Comparison of ENCODE assay signal across 8 cellular contexts in the genomic region with DNA sequence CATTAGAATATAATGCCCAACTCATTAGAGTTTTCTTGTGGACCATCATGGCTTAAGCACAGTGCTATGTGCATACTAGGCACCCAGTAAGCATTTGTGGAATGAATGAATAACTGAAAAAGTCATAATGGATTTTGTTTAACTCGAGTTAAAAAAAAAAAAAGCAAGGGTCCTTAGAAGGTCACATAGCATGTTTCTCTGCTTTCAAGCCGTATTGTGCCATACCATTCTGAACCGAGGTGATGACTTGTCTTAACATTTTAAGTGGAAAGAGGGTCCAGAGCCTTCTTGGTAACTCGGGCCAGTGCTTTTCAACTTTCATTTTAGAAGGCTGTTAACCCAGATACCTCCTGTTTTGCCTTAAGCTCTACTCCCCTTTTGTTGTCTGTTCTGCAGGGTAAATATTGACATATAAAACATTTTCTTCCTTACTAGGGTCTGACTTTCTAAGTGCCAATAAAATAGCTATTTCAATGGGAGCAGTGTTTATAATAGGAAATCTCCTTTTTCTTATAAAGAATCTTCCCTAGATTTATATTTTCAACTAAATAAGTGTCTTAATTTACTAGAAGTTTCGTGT. TPM values are rescaled to one million over a fixed set of nuclear protein-coding genes. Genes with fewer than 3 reads are reported as not detected.
DNase-seq lines count a peak whose midpoint lies in the region; ATAC-seq, FAIRE-seq and TF ChIP-seq lines count a peak whose summit lies in the region.

No MANE protein-coding gene starts in this region.

- no peak overlapping the region for H2AK5ac ChIP-seq in H1 (ENCODE audit: low read depth, low read length)
- no peak overlapping the region for H2AK5ac ChIP-seq in neuronal stem cell (ENCODE audit: low read depth, low read length)

- H3K14ac ChIP-seq in H1 (ENCODE audit: insufficient read length) (no peak overlapping the region), neuronal stem cell (ENCODE audit: low read length) (no peak overlapping the region)

- no peak for TF ChIP-seq EP300 in H1 (IDR thresholded peaks at IDR 0.05; ENCODE audit: borderline replicate concordance in 1 of 2, low read depth in 2 of 2, low read length in 2 of 2)

- H3K79me1 ChIP-seq in H1 (ENCODE audit: low read depth, low read length) (no peaks in the 10 kb centered on the region; the same call in 1 of the 2 replicates), neuronal stem cell (ENCODE audit: low read depth, low read length) (peaks cover 6% of the 10 kb centered on the region)

- H3K36me3 ChIP-seq in DND-41 (ENCODE audit: insufficient read depth, low read length) (no peaks in the 10 kb centered on the region; the same call in none of the 2 replicates), OCI-LY7 (ENCODE audit: insufficient read depth, low read length) (peaks cover 35% of the 10 kb centered on the region), H1 (ENCODE audit: control insufficient read depth in 2 of 4, insufficient read depth in 4 of 4, low read length in 3 of 4) (no peaks in the 10 kb centered on the region), neuronal stem cell (replicated peaks in 1 of 2; ENCODE audit: control insufficient read depth in 2 of 2, insufficient read depth in 2 of 2, low read length in 2 of 2) (peaks cover 0 to 20% of the 10 kb centered on the region in 2 donors)

- H2BK12ac ChIP-seq in H1 (ENCODE audit: low read depth, low read length) (no peak overlapping the region), neuronal stem cell (ENCODE audit: low read length) (no peak overlapping the region)

- TF ChIP-seq CTCF in DND-41 (IDR thresholded peaks at IDR 0.05; ENCODE audit: borderline replicate concordance, extremely low read depth, low read length, poor library complexity, severe bottlenecking): no peak
- no peak for TF ChIP-seq CTCF in OCI-LY7 (conservative IDR thresholded peaks at IDR 0.05; ENCODE audit: low read length)
- TF ChIP-seq CTCF in H1 (IDR thresholded peaks at IDR 0.05; ENCODE audit: control extremely low read depth in 1 of 3, insufficient read depth in 1 of 3, low read depth in 1 of 3, low read length in 3 of 3): no peak
- no peak for TF ChIP-seq CTCF in GM13977 (IDR thresholded peaks at IDR 0.05; ENCODE audit: extremely low read depth, insufficient read depth, missing control alignments)

- H2BK20ac ChIP-seq in H1 (ENCODE audit: low read length): no peak overlapping the region

- no peak overlapping the region for H2BK5ac ChIP-seq in H1 (ENCODE audit: low read depth, low read length)
- no peak overlapping the region for H2BK5ac ChIP-seq in neuronal stem cell (ENCODE audit: low read length)

- no peak overlapping the region for H3K18ac ChIP-seq in H1 (ENCODE audit: extremely low read depth, low read length)
- no peak overlapping the region for H3K18ac ChIP-seq in neuronal stem cell (ENCODE audit: low read length)

- H3K27me3 ChIP-seq in DND-41 (ENCODE audit: insufficient read depth, low read length, poor library complexity) (no peaks in the 10 kb centered on the region), H1 (replicated peaks in 1 of 4; ENCODE audit: control insufficient read depth in 3 of 4, extremely low read depth in 1 of 4, insufficient read depth in 3 of 4, low read length in 3 of 4) (no peaks in the 10 kb centered on the region; a peak in 1 of 7 replicates), neuronal stem cell (ENCODE audit: control insufficient read depth in 3 of 3, insufficient read depth in 3 of 3, low read depth in 1 of 3, low read length in 3 of 3) (no peaks in the 10 kb centered on the region)

- H2AFZ ChIP-seq in DND-41 (ENCODE audit: low read depth, low read length) (peak overlapping the region; percentile 77), OCI-LY7 (ENCODE audit: low read length) (no peak overlapping the region), H1 (ENCODE audit: low read length) (no peak overlapping the region), neuronal stem cell (ENCODE audit: low read length) (no peak overlapping the region)

- H2BK15ac ChIP-seq in H1 (ENCODE audit: low read length) (no peak overlapping the region), neuronal stem cell (ENCODE audit: low read length) (no peak overlapping the region)

- peaks cover 5% of the 10 kb centered on the region for H3K23me2 ChIP-seq in H1 (ENCODE audit: low read depth, low read length)

- no peak overlapping the region for H3K56ac ChIP-seq in H1 (replicated peaks; ENCODE audit: insufficient read length, low read depth, low read length)

- no peak for TF ChIP-seq POLR2A in H1 (IDR thresholded peaks at IDR 0.05; ENCODE audit: control extremely low read depth in 1 of 2, low read depth in 2 of 2, low read length in 2 of 2)
- TF ChIP-seq POLR2A in H54 (IDR thresholded peaks at IDR 0.05; ENCODE audit: low read depth, low read length): no peak

- H4K8ac ChIP-seq in H1 (ENCODE audit: extremely low read depth, insufficient read depth, low read length) (no peak overlapping the region), neuronal stem cell (ENCODE audit: low read depth, low read length) (no peak overlapping the region)

- peaks cover 33% of the 10 kb centered on the region for H3K4me1 ChIP-seq in DND-41 (ENCODE audit: insufficient read depth, low read length)
- peaks cover 28% of the 10 kb centered on the region for H3K4me1 ChIP-seq in OCI-LY7 (ENCODE audit: insufficient read depth, low read length, poor library complexity, severe bottlenecking)
- H3K4me1 ChIP-seq in H1 (replicated peaks in 1 of 4; ENCODE audit: control insufficient read depth in 3 of 4, insufficient read depth in 4 of 4, low read length in 3 of 4): no peaks in the 10 kb centered on the region; a peak in 3 of 7 replicates
- peaks cover 3 to 14% of the 10 kb centered on the region in 2 donors for H3K4me1 ChIP-seq in neuronal stem cell (ENCODE audit: control insufficient read depth in 2 of 2, insufficient read depth in 1 of 2, low read depth in 1 of 2, low read length in 2 of 2)

- no peak for DNase-seq in DND-41
- peak; percentile 9 for DNase-seq in OCI-LY7 (ENCODE audit: low spot score)
- no peak for DNase-seq in H1 (ENCODE audit: low read depth in 1 of 2, low spot score in 2 of 2)
- no peak for DNase-seq in neuronal stem cell (ENCODE audit: low spot score)
- no peak for DNase-seq in GM13977 (ENCODE audit: low spot score)
- no peak for DNase-seq in H54 (ENCODE audit: insufficient read length, low spot score)

- H3K4me2 ChIP-seq in DND-41 (ENCODE audit: insufficient read depth, low read length) (peak overlapping the region; percentile 84), OCI-LY7 (ENCODE audit: low read length) (peak overlapping the region; percentile 85), H1 (ENCODE audit: insufficient read depth in 1 of 2, low read depth in 2 of 2, low read length in 2 of 2) (peak overlapping the region; percentile 80 to 98), neuronal stem cell (ENCODE audit: insufficient read depth, low read length, poor library complexity, severe bottlenecking) (peak overlapping the region; percentile 65)

- H3K4ac ChIP-seq in H1 (replicated peaks; ENCODE audit: insufficient read length, low read depth, low read length) (no peak overlapping the region), neuronal stem cell (ENCODE audit: low read length) (no peak overlapping the region)

- ATAC-seq in DND-41 (ENCODE audit: insufficient read depth, low read depth): no peak
- ATAC-seq in GM19328 (IDR thresholded peaks at IDR 0.05; ENCODE audit: unreplicated experiment): no peak
- no peak for ATAC-seq in HG02981 (IDR thresholded peaks at IDR 0.05; ENCODE audit: unreplicated experiment)

- H3K23ac ChIP-seq in H1 (ENCODE audit: insufficient read length): no peak overlapping the region
- no peak overlapping the region for H3K23ac ChIP-seq in neuronal stem cell (ENCODE audit: low read depth, low read length, poor library complexity)

- CTCF ChIA-PET in OCI-LY7 (lab: Charles Lee; ENCODE audit: unreplicated experiment): no interaction called here
- CTCF ChIA-PET in H1 (lab: Charles Lee; ENCODE audit: partially characterized antibody): no interaction called here

- no peaks in the 10 kb centered on the region for H3K9me2 ChIP-seq in OCI-LY7 (ENCODE audit: insufficient read depth, low read length)

- no peak for TF ChIP-seq RAD21 in H1 (IDR thresholded peaks at IDR 0.05 in 1 of 2, conservative IDR thresholded peaks at IDR 0.05 in 1 of 2; ENCODE audit: low read depth in 2 of 2, low read length in 2 of 2)

- H3K9me3 ChIP-seq in DND-41 (ENCODE audit: insufficient read depth, low read length, severe bottlenecking) (no peaks in the 10 kb centered on the region), OCI-LY7 (ENCODE audit: low read length) (no peaks in the 10 kb centered on the region), H1 (ENCODE audit: insufficient read depth in 2 of 2, low read depth in 1 of 2, low read length in 1 of 2) (no peaks in the 10 kb centered on the region), neuronal stem cell (replicated peaks in 1 of 2; ENCODE audit: control insufficient read depth in 2 of 2, insufficient read depth in 1 of 2, low read depth in 1 of 2, low read length in 2 of 2) (no peaks in the 10 kb centered on the region)

- H2BK120ac ChIP-seq in H1 (replicated peaks; ENCODE audit: low read depth, low read length) (no peak overlapping the region), neuronal stem cell (ENCODE audit: low read depth, low read length) (no peak overlapping the region)

- in situ Hi-C loops in GM13977 (cut with MboI; ENCODE audit: low pct_unique_long_range_greater_than_20kb, low sequenced_read_pairs, unreplicated experiment): no loop called here

- BruUV-seq in OCI-LY7 (replicated peaks; lab: Mats Ljungman, UMichigan): no TSS peak

- no peak overlapping the region for H4K91ac ChIP-seq in H1 (replicated peaks; ENCODE audit: insufficient read length, low read length)
- no peak overlapping the region for H4K91ac ChIP-seq in neuronal stem cell (ENCODE audit: low read depth, low read length, poor library complexity)

- WGBS in H1 (ENCODE audit: extremely low coverage in 1 of 2, insufficient coverage in 1 of 2, insufficient read length in 1 of 2, insufficient replicate concordance in 2 of 2, low coverage in 1 of 2, low lambda C conversion rate in 2 of 2, missing lambda C conversion rate in 1 of 2), 2 experiments: 71% methylated on average over 5 of the region's 5 CpGs; no CpG with 5 or more reads in 1 of the 2 experiments
- no CpG with 5 or more reads among the region's 5 CpGs for WGBS in neuronal stem cell (ENCODE audit: extremely low coverage in 2 of 2, insufficient read length in 2 of 2, insufficient replicate concordance in 1 of 2), 2 donors

- no peak overlapping the region for H4K5ac ChIP-seq in H1 (ENCODE audit: insufficient read length, low read depth, low read length)

- H4K20me1 ChIP-seq in DND-41 (ENCODE audit: insufficient read depth, low read length): peaks cover 29% of the 10 kb centered on the region; the same call in 1 of the 2 replicates
- H4K20me1 ChIP-seq in OCI-LY7 (ENCODE audit: insufficient read depth, low read length): peaks cover 23% of the 10 kb centered on the region
- peaks cover 0 to 8% of the 10 kb centered on the region in 2 experiments for H4K20me1 ChIP-seq in H1 (replicated peaks in 1 of 2; ENCODE audit: control insufficient read depth in 1 of 2, insufficient read depth in 2 of 2, low read length in 2 of 2)

- FAIRE-seq in H1 (lab: Jason Lieb, UNC) (no peak), H54 (lab: Jason Lieb, UNC) (no peak)

- intact Hi-C loops in OCI-LY7 (cut with micrococcal nuclease; ENCODE audit: unreplicated experiment): loop anchor here (2.0 to 5.0 kb wide), 2 partner anchors 105 to 315 kb away; partner anchors contain the start of gene RAB10

- H3K4me3 ChIP-seq in DND-41 (ENCODE audit: low read depth in 1 of 2, low read length in 2 of 2) (peak overlapping the region; percentile 51 to 86), OCI-LY7 (ENCODE audit: low read depth, low read length, poor library complexity, severe bottlenecking) (peak overlapping the region; percentile 83), H1 (ENCODE audit: extremely low read depth in 1 of 4, insufficient read depth in 2 of 4, low read depth in 3 of 4, low read length in 4 of 4) (peak overlapping the region; percentile 91 to 96 (median 94); a peak in 7 of 8 replicates), neuronal stem cell (ENCODE audit: low read length in 2 of 2) (peak overlapping the region; percentile 82 to 96)

- H3K79me2 ChIP-seq in DND-41 (ENCODE audit: insufficient read depth, low read length): peaks cover 85% of the 10 kb centered on the region
- peaks cover 82% of the 10 kb centered on the region for H3K79me2 ChIP-seq in OCI-LY7 (ENCODE audit: insufficient read depth, low read depth, low read length)
- peaks cover 14 to 69% of the 10 kb centered on the region in 2 experiments for H3K79me2 ChIP-seq in H1 (ENCODE audit: control insufficient read depth in 1 of 2, insufficient read depth in 2 of 2, low read length in 2 of 2)

- POLR2A ChIA-PET in OCI-LY7 (lab: Charles Lee) (interaction anchor here (0.6 to 1.8 kb wide), 5 partner anchors 9 to 787 kb away, joined by 3 to 5 read pairs (median 3); partner anchors contain the start of gene PREB), H1 (lab: Charles Lee; ENCODE audit: partially characterized antibody) (interaction anchor here (0.6 kb wide), 1 partner anchor 307 kb away, joined by 4 read pairs; no protein-coding TSS in a partner anchor)

- peak overlapping the region; percentile 70 for H3K27ac ChIP-seq in DND-41 (ENCODE audit: low read length)
- peak overlapping the region; percentile 77 for H3K27ac ChIP-seq in OCI-LY7 (ENCODE audit: low read depth, low read length, poor library complexity, severe bottlenecking)
- H3K27ac ChIP-seq in H1 (ENCODE audit: low read depth, low read length): no peak overlapping the region
- H3K27ac ChIP-seq in neuronal stem cell (replicated peaks; ENCODE audit: low read length): no peak overlapping the region

- H3K9ac ChIP-seq in DND-41 (ENCODE audit: low read depth, low read length) (peak overlapping the region; percentile 74), H1 (replicated peaks in 1 of 4; ENCODE audit: extremely low read depth in 1 of 4, low read depth in 3 of 4, low read length in 3 of 4) (peak overlapping the region in 1 of 4 experiments; percentile 87; a peak in 2 of 7 replicates), neuronal stem cell (ENCODE audit: low read depth, low read length, poor library complexity) (no peak overlapping the region)

RNA-seq across cellular contexts. Expression of gene ADGRF3, which starts 0.8 kb away (rescaled TPM):
- total RNA-seq in OCI-LY7 (2014; rRNA removed; shearing (Covaris generic)): 0.90 and 3.8 TPM in 2 replicates
- total RNA-seq in OCI-LY7 (2022): 3.9 and 4.7 TPM in 2 replicates
- total RNA-seq in H1 (2021; fragmentation: NEBNext Ultra II Directional; extraction: Animal tissue kit (Norgen Biotek cat#: 25700)): 0.69 and 0.75 TPM in 2 replicates
- 0.31 and 0.54 TPM in 2 replicates for polyA plus RNA-seq in H1 (2011; rRNA removed)
- 0.28 TPM for polyA plus RNA-seq in H1 (2011; cell fraction: cytosol; rRNA removed)
- polyA plus RNA-seq in H1 (2011; cell fraction: nucleus; rRNA removed): 2.2 TPM
- polyA plus RNA-seq in H1 (2012, experiment 1 of 2): 0.83 to 2.3 TPM (median 0.95 TPM) in 4 replicates
- 0.22 TPM for polyA plus RNA-seq in H1 (2012, experiment 2 of 2)
- 0.67 TPM for polyA plus RNA-seq in H1 (2013, experiment 1 of 2)
- polyA plus RNA-seq in H1 (2013, experiment 2 of 2): 0.31 TPM
- 0.54 and 1.2 TPM in 2 replicates for polyA minus RNA-seq in H1 (2011; rRNA and poly(A)+ RNA removed)
- polyA minus RNA-seq in H1 (2011; cell fraction: cytosol; rRNA and poly(A)+ RNA removed): not detected
- polyA minus RNA-seq in H1 (2011; cell fraction: nucleus; rRNA and poly(A)+ RNA removed): 0.30 TPM
- 0.18 TPM for polyA plus RNA-seq in neuronal stem cell (2013, experiment 1 of 2)
- polyA plus RNA-seq in neuronal stem cell (2013, experiment 2 of 2): 0.14 TPM

RNA-seq across cellular contexts. Expression of gene SELENOI, which starts 1.4 kb away (rescaled TPM):
- 29.0 TPM in 2 replicates for total RNA-seq in OCI-LY7 (2014; rRNA removed; shearing (Covaris generic))
- 44.8 and 53.1 TPM in 2 replicates for total RNA-seq in OCI-LY7 (2022)
- 54.8 and 63.8 TPM in 2 replicates for total RNA-seq in H1 (2021; fragmentation: NEBNext Ultra II Directional; extraction: Animal tissue kit (Norgen Biotek cat#: 25700))
- polyA plus RNA-seq in H1 (2011; rRNA removed): 15.9 and 22.2 TPM in 2 replicates
- 12.4 TPM for polyA plus RNA-seq in H1 (2011; cell fraction: cytosol; rRNA removed)
- 16.6 TPM for polyA plus RNA-seq in H1 (2011; cell fraction: nucleus; rRNA removed)
- polyA plus RNA-seq in H1 (2012, experiment 1 of 2): 10.4 to 21.8 TPM (median 16.9 TPM) in 4 replicates
- 1.2 TPM for polyA plus RNA-seq in H1 (2012, experiment 2 of 2)
- 33.6 TPM for polyA plus RNA-seq in H1 (2013, experiment 1 of 2)
- polyA plus RNA-seq in H1 (2013, experiment 2 of 2): 35.8 TPM
- polyA minus RNA-seq in H1 (2011; rRNA and poly(A)+ RNA removed): 175 and 199 TPM in 2 replicates
- polyA minus RNA-seq in H1 (2011; cell fraction: cytosol; rRNA and poly(A)+ RNA removed): 20.9 TPM
- polyA minus RNA-seq in H1 (2011; cell fraction: nucleus; rRNA and poly(A)+ RNA removed): 44.0 TPM
- polyA plus RNA-seq in neuronal stem cell (2013, experiment 1 of 2): 18.3 TPM
- polyA plus RNA-seq in neuronal stem cell (2013, experiment 2 of 2): 18.4 TPM

RNA-seq across cellular contexts. Expression of gene DRC1, which starts 54.3 kb away (rescaled TPM):
- not detected in 2 replicates for total RNA-seq in OCI-LY7 (2014; rRNA removed; shearing (Covaris generic))
- total RNA-seq in OCI-LY7 (2022): not detected in 2 replicates
- not detected in 2 replicates for total RNA-seq in H1 (2021; fragmentation: NEBNext Ultra II Directional; extraction: Animal tissue kit (Norgen Biotek cat#: 25700))
- polyA plus RNA-seq in H1 (2011; rRNA removed): 0.08 and 0.11 TPM in 2 replicates
- polyA plus RNA-seq in H1 (2011; cell fraction: cytosol; rRNA removed): 0.14 TPM
- polyA plus RNA-seq in H1 (2011; cell fraction: nucleus; rRNA removed): 0.04 TPM
- polyA plus RNA-seq in H1 (2012, experiment 1 of 2): 0.23 to 0.42 TPM (median 0.31 TPM) in 3 of 4 replicates, not detected in the other
- polyA plus RNA-seq in H1 (2012, experiment 2 of 2): not detected
- 0.04 TPM for polyA plus RNA-seq in H1 (2013, experiment 1 of 2)
- 0.02 TPM for polyA plus RNA-seq in H1 (2013, experiment 2 of 2)
- polyA minus RNA-seq in H1 (2011; rRNA and poly(A)+ RNA removed): not detected in 2 replicates
- polyA minus RNA-seq in H1 (2011; cell fraction: cytosol; rRNA and poly(A)+ RNA removed): not detected
- polyA minus RNA-seq in H1 (2011; cell fraction: nucleus; rRNA and poly(A)+ RNA removed): not detected
- 1.1 TPM for polyA plus RNA-seq in neuronal stem cell (2013, experiment 1 of 2)
- polyA plus RNA-seq in neuronal stem cell (2013, experiment 2 of 2): 0.94 TPM

Comparison
In these comparisons a context has a peak if more than half of its experiments do, and no peak if none do; other contexts are left out.
1. H3K27ac ChIP-seq: peak in DND-41 (single experiment) and OCI-LY7 (single experiment); none in H1 (single experiment) and neuronal stem cell (single experiment).
2. Peak in every context shown above with its lines, with median percentiles within 50 percentile points of each other: H3K4me2 ChIP-seq and H3K4me3 ChIP-seq.